ENCODE assay signal across 8 cellular contexts in genomic region chr17:17824119-17824779, GRCh38. TPM values are rescaled to one million over a fixed set of nuclear protein-coding genes. Genes with fewer than 3 reads are reported as not detected.
A peak's percentile ranks its signal among the peaks of the same experiment; 100 is the strongest.
DNase-seq lines count a peak whose midpoint lies in the region; ATAC-seq and TF ChIP-seq lines count a peak whose summit lies in the region.

No MANE protein-coding gene starts in this region.

- H3K36me3 ChIP-seq in CD4-positive, CD25-positive, alpha-beta regulatory T cell (ENCODE audit: control insufficient read depth, insufficient read depth, low read length): no peaks in the 10 kb centered on the region
- H3K36me3 ChIP-seq in endodermal cell (ENCODE audit: control insufficient read depth, insufficient read depth, low read length): peaks cover 12% of the 10 kb centered on the region
- H3K36me3 ChIP-seq in neuron (ENCODE audit: insufficient read depth, low read length): no peaks in the 10 kb centered on the region

- POLR2A ChIA-PET in RWPE1 (lab: Yijun Ruan, JAX; ENCODE audit: low non-redundant PET): interaction anchor here (0.5 kb wide), 1 partner anchor 13 kb away, joined by 9 read pairs; no protein-coding TSS in a partner anchor

- no peaks in the 10 kb centered on the region for H3K27me3 ChIP-seq in CD4-positive, CD25-positive, alpha-beta regulatory T cell (ENCODE audit: control insufficient read depth, insufficient read depth, low read length)
- H3K27me3 ChIP-seq in endodermal cell (ENCODE audit: control insufficient read depth, insufficient read depth, low read length, poor library complexity, severe bottlenecking) (no peaks in the 10 kb centered on the region), neuron (ENCODE audit: insufficient read depth, low read length) (no peaks in the 10 kb centered on the region)

- no peak overlapping the region for H2AFZ ChIP-seq in neuron (ENCODE audit: low read depth, low read length)

- H3K27ac Mint-ChIP-seq in CD4-positive, CD25-positive, alpha-beta regulatory T cell: peak overlapping the region in 2 of 3 donors; percentile 90 to 96
- peak overlapping the region; percentile 95 for H3K27ac Mint-ChIP-seq in endodermal cell

- peak overlapping the region; percentile 88 for H3K27ac ChIP-seq in CD4-positive, CD25-positive, alpha-beta regulatory T cell (ENCODE audit: insufficient read depth, low read length, poor library complexity, severe bottlenecking)
- H3K27ac ChIP-seq in RWPE1 (peak overlapping the region; percentile 97), endodermal cell (ENCODE audit: low read depth, low read length) (peak overlapping the region; percentile 71)

- peak in 1 of 2 donors; percentile 5 for ATAC-seq in CD4-positive, CD25-positive, alpha-beta regulatory T cell (ENCODE audit: low read depth in 2 of 2)
- ATAC-seq in GM21723 (IDR thresholded peaks at IDR 0.05; ENCODE audit: unreplicated experiment): peak; percentile 9

- peaks cover 0 to 82% (median 58%) of the 10 kb centered on the region in 4 donors for H3K4me1 Mint-ChIP-seq in CD4-positive, CD25-positive, alpha-beta regulatory T cell
- H3K4me1 Mint-ChIP-seq in endodermal cell: peaks cover 16% of the 10 kb centered on the region

- no peaks in the 10 kb centered on the region for H3K9me3 Mint-ChIP-seq in CD4-positive, CD25-positive, alpha-beta regulatory T cell
- H3K9me3 Mint-ChIP-seq in endodermal cell: no peaks in the 10 kb centered on the region

- peak overlapping the region; percentile 68 to 91 (median 86) for H3K4me3 Mint-ChIP-seq in CD4-positive, CD25-positive, alpha-beta regulatory T cell
- H3K4me3 Mint-ChIP-seq in endodermal cell: peak overlapping the region; percentile 41

- peaks cover 62% of the 10 kb centered on the region for H3K4me1 ChIP-seq in CD4-positive, CD25-positive, alpha-beta regulatory T cell (ENCODE audit: control insufficient read depth, insufficient read depth, low read length, poor library complexity, severe bottlenecking)
- peaks cover 21% of the 10 kb centered on the region for H3K4me1 ChIP-seq in endodermal cell (ENCODE audit: control insufficient read depth, insufficient read depth, low read length)
- H3K4me1 ChIP-seq in neuron (ENCODE audit: insufficient read depth, low read length): peaks cover 26% of the 10 kb centered on the region

- no peak for DNase-seq in CD4-positive, CD25-positive, alpha-beta regulatory T cell
- no peak for DNase-seq in RWPE1 (ENCODE audit: low spot score)
- DNase-seq in endodermal cell: peak; percentile 76
- no peak for DNase-seq in cortex of kidney (lab: John Stamatoyannopoulos, UW)
- DNase-seq in DMS114 treated with DMSO at 0.1 percent for 48 hours (lab: John Stamatoyannopoulos, UW; ENCODE audit: unreplicated experiment): no peak
- no peak for DNase-seq in HPDE6-E6E7 (ENCODE audit: extremely low spot score)

- peak overlapping the region; percentile 34 for H3K9ac ChIP-seq in endodermal cell (ENCODE audit: extremely low read depth, low read length, poor library complexity, severe bottlenecking)

- H3K4me3 ChIP-seq in CD4-positive, CD25-positive, alpha-beta regulatory T cell (ENCODE audit: low read depth, low read length): peak overlapping the region; percentile 77
- H3K4me3 ChIP-seq in endodermal cell (ENCODE audit: low read length) (peak overlapping the region; percentile 71), neuron (ENCODE audit: low read length) (peak overlapping the region; percentile 15)

- no peaks in the 10 kb centered on the region for H3K27me3 Mint-ChIP-seq in CD4-positive, CD25-positive, alpha-beta regulatory T cell
- no peaks in the 10 kb centered on the region for H3K27me3 Mint-ChIP-seq in endodermal cell (ENCODE audit: insufficient read depth)

- H3K9me3 ChIP-seq in CD4-positive, CD25-positive, alpha-beta regulatory T cell (ENCODE audit: control insufficient read depth in 2 of 2, low read length in 2 of 2): no peaks in the 10 kb centered on the region
- no peaks in the 10 kb centered on the region for H3K9me3 ChIP-seq in endodermal cell (ENCODE audit: control insufficient read depth, low read length)
- H3K9me3 ChIP-seq in neuron (ENCODE audit: low read length): no peaks in the 10 kb centered on the region

- TF ChIP-seq CTCF in RWPE1 (conservative IDR thresholded peaks at IDR 0.05; ENCODE audit: low read depth) (no peak), endodermal cell (conservative IDR thresholded peaks at IDR 0.05) (no peak)

- CTCF ChIA-PET in RWPE1 (lab: Yijun Ruan, JAX): interaction anchor here (0.5 kb wide), 1 partner anchor 9 kb away, joined by 3 read pairs; no protein-coding TSS in a partner anchor

- H3K36me3 Mint-ChIP-seq in CD4-positive, CD25-positive, alpha-beta regulatory T cell: no peaks in the 10 kb centered on the region
- H3K36me3 Mint-ChIP-seq in endodermal cell (ENCODE audit: low read depth): peaks cover 6% of the 10 kb centered on the region

- 41 to 46% methylated on average over 7 to 11 of the region's 11 CpGs for WGBS in endodermal cell (ENCODE audit: insufficient coverage in 1 of 2, insufficient read length in 1 of 2), 2 experiments

RNA-seq across cellular contexts. Expression of gene SREBF1, which starts 12.5 kb away (rescaled TPM):
- 141 TPM for total RNA-seq in CD4-positive, CD25-positive, alpha-beta regulatory T cell
- polyA plus RNA-seq in CD4-positive, CD25-positive, alpha-beta regulatory T cell: 1 to 10 TPM; 4.5 to 6.7 (median 6.0) TPM
- total RNA-seq in endodermal cell: 10 to 100 TPM; 39.0 to 58.2 TPM
- 69.1 TPM for polyA plus RNA-seq in endodermal cell (2013, experiment 1 of 2)
- 66.7 TPM for polyA plus RNA-seq in endodermal cell (2013, experiment 2 of 2)

Comparison
In these comparisons a context has a peak if more than half of its experiments do, and no peak if none do; other contexts are left out.
1. H3K4me3 ChIP-seq: peak in every context shown above with its lines; median percentile 77 in CD4-positive, CD25-positive, alpha-beta regulatory T cell; 71 in endodermal cell; 15 in neuron.